In the genomic region with DNA sequence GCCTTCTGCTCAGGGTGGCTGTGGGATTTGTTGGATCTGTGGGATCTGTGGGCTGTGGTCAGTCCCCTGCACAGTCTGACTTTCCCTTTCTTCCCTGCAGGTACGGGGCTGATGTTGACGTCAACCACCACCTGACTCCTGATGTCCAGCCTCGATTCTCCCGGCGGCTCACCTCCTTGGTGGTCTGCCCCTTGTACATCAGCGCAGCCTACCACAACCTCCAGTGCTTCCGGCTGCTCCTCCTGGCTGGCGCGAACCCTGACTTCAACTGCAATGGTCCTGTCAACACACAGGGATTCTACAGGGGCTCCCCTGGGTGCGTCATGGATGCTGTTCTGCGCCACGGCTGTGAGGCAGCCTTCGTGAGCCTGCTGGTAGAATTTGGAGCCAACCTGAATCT, we compare ENCODE assay signal across 14 cellular contexts.
"Had no signal": no experiment of that assay in that cellular context is flagged by ENCODE, and none has a peak within 500 bp of the region (broad histone marks: within the 10 kb centered on the region; RNA-seq: fewer than 3 reads in every experiment).

No MANE protein-coding gene starts in this region.

- ATAC-seq: body of pancreas, esophagus mucosa, gastrocnemius medialis, left lung had no signal

- H3K9me3 ChIP-seq: body of pancreas, gastrocnemius medialis, left lung, ovary, suprapubic skin had no signal

- H3K27ac ChIP-seq: body of pancreas, gastrocnemius medialis, left lung, ovary, SK-N-MC, suprapubic skin had no signal

- H3K27me3 ChIP-seq: body of pancreas, gastrocnemius medialis, left lung, ovary, suprapubic skin had no signal

- H3K4me3 ChIP-seq: body of pancreas, gastrocnemius medialis, left lung, ovary, SK-N-MC, suprapubic skin had no signal

- DNase-seq: activated B cell treated with CpG ODN at 0.5 μM for 24 hours; activated CD4-positive, alpha-beta T cell treated with anti-CD3 and anti-CD28 coated beads for 4 hours; activated naive CD4-positive, alpha-beta T cell; activated naive CD8-positive, alpha-beta T cell treated with anti-CD3 and anti-CD28 coated beads for 36 hours; body of pancreas; caudate nucleus; kidney; left lung; ovary; stimulated activated CD4-positive, alpha-beta T cell treated with anti-CD3 and anti-CD28 coated beads, Interleukin-2, amount 100 ng/mL, for 24 hours had no signal
